1 cellular context compared by ENCODE assay signal in the genomic region with DNA sequence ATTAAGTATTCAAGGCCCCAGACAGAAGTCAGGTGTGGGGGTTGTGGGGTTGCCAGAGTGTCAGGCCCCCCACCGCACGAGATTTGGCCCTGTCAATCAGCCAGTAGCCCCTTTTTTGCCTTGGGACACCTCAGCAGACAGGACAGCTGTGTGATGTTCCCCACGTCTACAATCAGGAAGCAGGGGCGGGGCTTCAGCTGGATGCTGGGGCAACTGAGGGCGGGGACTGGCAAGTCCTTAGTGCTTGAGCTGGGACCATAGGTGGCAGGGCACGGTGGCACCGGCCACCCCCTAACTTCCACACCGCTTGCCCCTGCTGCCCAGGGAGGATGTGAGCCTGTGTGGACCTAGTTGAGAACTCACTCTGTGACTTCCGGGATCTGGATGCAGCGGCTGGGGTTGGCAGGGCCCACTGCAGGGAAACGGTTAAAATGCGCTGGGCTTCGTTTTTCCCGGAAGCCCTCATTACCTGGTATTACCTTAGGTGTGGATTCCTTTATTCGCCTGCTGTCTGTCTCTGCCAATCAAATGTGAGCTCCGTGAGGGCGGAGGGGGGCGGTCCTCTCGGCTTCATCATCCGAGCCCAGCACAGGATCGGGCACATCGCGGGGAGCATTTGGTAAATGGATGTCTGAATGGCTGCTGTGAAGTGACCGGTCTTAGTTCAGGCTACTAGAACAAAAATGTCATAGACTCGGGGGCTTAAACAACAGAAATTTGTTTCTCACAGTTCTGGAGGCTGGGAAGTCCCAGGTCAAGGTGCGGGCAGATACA.
TF ChIP-seq lines count a peak whose summit lies in the region.

No MANE protein-coding gene starts in this region.

TF ChIP-seq in SK-N-SH, 30 proteins besides CTCF, POLR2A, EP300 and RAD21 (continued from another document):
- TF ChIP-seq, protein P1, sequence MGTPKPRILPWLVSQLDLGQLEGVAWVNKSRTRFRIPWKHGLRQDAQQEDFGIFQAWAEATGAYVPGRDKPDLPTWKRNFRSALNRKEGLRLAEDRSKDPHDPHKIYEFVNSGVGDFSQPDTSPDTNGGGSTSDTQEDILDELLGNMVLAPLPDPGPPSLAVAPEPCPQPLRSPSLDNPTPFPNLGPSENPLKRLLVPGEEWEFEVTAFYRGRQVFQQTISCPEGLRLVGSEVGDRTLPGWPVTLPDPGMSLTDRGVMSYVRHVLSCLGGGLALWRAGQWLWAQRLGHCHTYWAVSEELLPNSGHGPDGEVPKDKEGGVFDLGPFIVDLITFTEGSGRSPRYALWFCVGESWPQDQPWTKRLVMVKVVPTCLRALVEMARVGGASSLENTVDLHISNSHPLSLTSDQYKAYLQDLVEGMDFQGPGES (IDR thresholded peaks at IDR 0.05; ENCODE audit: low read depth, low read length), result no peak
- TF ChIP-seq GABPA (IDR thresholded peaks at IDR 0.05; ENCODE audit: low read depth), result no peak
- TF ChIP-seq RCOR1 (IDR thresholded peaks at IDR 0.05; ENCODE audit: low read length), result no peak
- TF ChIP-seq TCF12 (IDR thresholded peaks at IDR 0.05), result no peak
- no peak for TF ChIP-seq MEF2A (IDR thresholded peaks at IDR 0.05; ENCODE audit: borderline replicate concordance, low read depth)
- TF ChIP-seq FOXM1 (IDR thresholded peaks at IDR 0.05; ENCODE audit: low read depth), result no peak
- TF ChIP-seq, protein P2, sequence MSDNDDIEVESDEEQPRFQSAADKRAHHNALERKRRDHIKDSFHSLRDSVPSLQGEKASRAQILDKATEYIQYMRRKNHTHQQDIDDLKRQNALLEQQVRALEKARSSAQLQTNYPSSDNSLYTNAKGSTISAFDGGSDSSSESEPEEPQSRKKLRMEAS (IDR thresholded peaks at IDR 0.05; ENCODE audit: low read depth), result no peak
- TF ChIP-seq SMC3 (IDR thresholded peaks at IDR 0.05; ENCODE audit: low read depth, low read length), result no peak
- TF ChIP-seq FOSL2 (IDR thresholded peaks at IDR 0.05; ENCODE audit: borderline replicate concordance, low read depth), result no peak
- TF ChIP-seq MXI1 (IDR thresholded peaks at IDR 0.05; ENCODE audit: low read depth, low read length), result no peak
